In genomic region chr7:121623130-121623872, GRCh38 we compare ENCODE assay signal across 18 cellular contexts.
"Had no signal": no experiment of that assay in that cellular context is flagged by ENCODE, and none has a peak within 500 bp of the region (broad histone marks: within the 10 kb centered on the region; RNA-seq: fewer than 3 reads in every experiment).

No MANE protein-coding gene starts in this region.

- DNase-seq: activated B cell treated with CpG ODN at 0.5 μM for 24 hours; activated CD4-positive, alpha-beta T cell treated with anti-CD3 and anti-CD28 coated beads for 4 hours; activated CD4-positive, alpha-beta T cell treated with anti-CD3 and anti-CD28 coated beads, Interleukin-2, amount 50 U/mL, for 48 hours; activated effector memory CD4-positive, alpha-beta T cell treated with anti-CD3 and anti-CD28 coated beads, Interleukin-2, amount 50 U/mL, for 16 hours; activated naive CD4-positive, alpha-beta T cell treated with anti-CD3 and anti-CD28 coated beads, Interleukin-2, amount 10 ng/mL, durations not matched to agents 7 days and 5 days; activated T-cell treated with anti-CD3 and anti-CD28 coated beads for 4 hours; lower lobe of right lung; naive thymus-derived CD4-positive, alpha-beta T cell; occipital lobe; posterior cingulate gyrus; sigmoid colon; stimulated activated CD4-positive, alpha-beta T cell treated with anti-CD3 and anti-CD28 coated beads, Interleukin-2, amount 100 ng/mL, for 48 hours; stimulated activated CD8-positive, alpha-beta memory T cell treated with anti-CD3 and anti-CD28 coated beads, Interleukin-4, amount 100 ng/mL, for 48 hours; stimulated activated naive CD4-positive, alpha-beta T cell treated with Interleukin-2 at 50 U/mL for 16 hours; T1000; upper lobe of left lung had no signal

- H3K4me3 ChIP-seq: lower lobe of right lung, sigmoid colon, thoracic aorta, upper lobe of left lung had no signal

- H3K9me3 ChIP-seq: lower lobe of right lung, sigmoid colon, thoracic aorta, upper lobe of left lung had no signal

- H3K27ac ChIP-seq: epithelial cell of prostate, lower lobe of right lung, sigmoid colon, thoracic aorta, upper lobe of left lung had no signal

- H3K27me3 ChIP-seq: sigmoid colon, upper lobe of left lung had no signal

- H3K36me3 ChIP-seq: lower lobe of right lung, sigmoid colon, thoracic aorta, upper lobe of left lung had no signal

- H3K4me1 ChIP-seq: lower lobe of right lung, sigmoid colon, upper lobe of left lung had no signal
